In genomic region chr1:227961651-227962050, GRCh38 we compare ENCODE assay signal across 1 cellular context.
TF ChIP-seq lines count a peak whose summit lies in the region.

No MANE protein-coding gene starts in this region.

TF ChIP-seq in HepG2, 621 proteins besides CTCF, POLR2A, EP300 and RAD21:
- TF ChIP-seq ZNF333 (CRISPR knock-in tag; IDR thresholded peaks at IDR 0.05; ENCODE audit: borderline replicate concordance) (no peak), MED13 (CRISPR knock-in tag; IDR thresholded peaks at IDR 0.05) (no peak), GPN1 (CRISPR knock-in tag; IDR thresholded peaks at IDR 0.05; ENCODE audit: borderline replicate concordance) (no peak), KIAA2018 (CRISPR knock-in tag; IDR thresholded peaks at IDR 0.05; ENCODE audit: borderline replicate concordance) (no peak), SRSF1 (optimal IDR thresholded peaks at IDR 0.05; ENCODE audit: low read depth, low read length) (no peak), HNRNPH1 (optimal IDR thresholded peaks at IDR 0.05; ENCODE audit: low read depth, low read length) (no peak), ASH2L (IDR thresholded peaks at IDR 0.05; ENCODE audit: insufficient read length, low read depth, low read length) (no peak), ZNF552 (CRISPR knock-in tag; IDR thresholded peaks at IDR 0.05; ENCODE audit: borderline replicate concordance) (no peak), ZNF75D (CRISPR knock-in tag; IDR thresholded peaks at IDR 0.05; ENCODE audit: borderline replicate concordance) (no peak), ZNF768 (CRISPR knock-in tag; IDR thresholded peaks at IDR 0.05) (no peak), CENPX (CRISPR knock-in tag; IDR thresholded peaks at IDR 0.05) (no peak), ZBED4 (CRISPR knock-in tag; IDR thresholded peaks at IDR 0.05; ENCODE audit: borderline replicate concordance) (no peak), GFI1 (CRISPR knock-in tag; IDR thresholded peaks at IDR 0.05; ENCODE audit: borderline replicate concordance) (no peak), ZMYM2 (CRISPR knock-in tag; IDR thresholded peaks at IDR 0.05) (no peak), ZNF34 (CRISPR knock-in tag; IDR thresholded peaks at IDR 0.05; ENCODE audit: borderline replicate concordance) (no peak), HOXA5 (CRISPR knock-in tag; IDR thresholded peaks at IDR 0.05) (no peak), ZNF276 (CRISPR knock-in tag; IDR thresholded peaks at IDR 0.05; ENCODE audit: low read depth) (no peak)
- TF ChIP-seq, protein P1, sequence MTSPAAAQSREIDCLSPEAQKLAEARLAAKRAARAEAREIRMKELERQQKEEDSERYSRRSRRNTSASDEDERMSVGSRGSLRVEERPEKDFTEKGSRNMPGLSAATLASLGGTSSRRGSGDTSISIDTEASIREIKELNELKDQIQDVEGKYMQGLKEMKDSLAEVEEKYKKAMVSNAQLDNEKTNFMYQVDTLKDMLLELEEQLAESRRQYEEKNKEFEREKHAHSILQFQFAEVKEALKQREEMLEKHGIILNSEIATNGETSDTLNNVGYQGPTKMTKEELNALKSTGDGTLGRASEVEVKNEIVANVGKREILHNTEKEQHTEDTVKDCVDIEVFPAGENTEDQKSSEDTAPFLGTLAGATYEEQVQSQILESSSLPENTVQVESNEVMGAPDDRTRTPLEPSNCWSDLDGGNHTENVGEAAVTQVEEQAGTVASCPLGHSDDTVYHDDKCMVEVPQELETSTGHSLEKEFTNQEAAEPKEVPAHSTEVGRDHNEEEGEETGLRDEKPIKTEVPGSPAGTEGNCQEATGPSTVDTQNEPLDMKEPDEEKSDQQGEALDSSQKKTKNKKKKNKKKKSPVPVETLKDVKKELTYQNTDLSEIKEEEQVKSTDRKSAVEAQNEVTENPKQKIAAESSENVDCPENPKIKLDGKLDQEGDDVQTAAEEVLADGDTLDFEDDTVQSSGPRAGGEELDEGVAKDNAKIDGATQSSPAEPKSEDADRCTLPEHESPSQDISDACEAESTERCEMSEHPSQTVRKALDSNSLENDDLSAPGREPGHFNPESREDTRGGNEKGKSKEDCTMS (CRISPR knock-in tag; conservative IDR thresholded peaks at IDR 0.05): no peak
TF ChIP-seq in HepG2: peak in this region for 0.
